Comparison of ENCODE assay signal across 1 cellular context in the genomic region with DNA sequence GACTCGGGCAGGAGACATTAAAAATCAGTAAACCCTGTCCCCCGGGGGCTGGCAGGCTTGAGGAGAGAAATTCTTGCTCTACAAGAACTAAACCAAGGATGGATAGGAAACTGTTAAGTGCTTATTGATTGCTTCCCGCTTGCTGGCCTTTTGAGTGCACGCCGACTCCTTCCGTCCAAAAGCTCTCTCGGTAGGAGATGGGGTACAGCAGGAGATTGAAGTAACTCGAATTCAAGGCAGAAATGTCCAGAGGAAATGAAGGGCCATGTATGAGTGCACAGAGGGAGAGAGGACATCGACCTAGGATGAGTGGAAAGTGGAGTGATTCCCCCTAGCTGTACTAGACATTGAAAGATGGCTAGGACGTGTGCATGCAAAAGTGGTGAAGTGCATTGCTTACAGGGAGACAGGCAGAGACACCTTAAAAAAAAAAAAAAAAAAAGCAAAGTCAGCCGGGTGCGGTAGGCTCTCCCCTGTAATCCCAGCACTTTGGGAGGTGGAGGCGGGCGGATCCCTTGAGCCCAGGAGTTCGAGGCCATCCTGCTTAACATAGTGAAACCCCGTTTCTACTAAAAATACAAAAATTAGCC.
TF ChIP-seq lines count a peak whose summit lies in the region.

No MANE protein-coding gene starts in this region.

TF ChIP-seq in GM23338, 12 proteins besides CTCF, POLR2A, EP300 and RAD21 (continued from another document):
- TF ChIP-seq, protein P1, sequence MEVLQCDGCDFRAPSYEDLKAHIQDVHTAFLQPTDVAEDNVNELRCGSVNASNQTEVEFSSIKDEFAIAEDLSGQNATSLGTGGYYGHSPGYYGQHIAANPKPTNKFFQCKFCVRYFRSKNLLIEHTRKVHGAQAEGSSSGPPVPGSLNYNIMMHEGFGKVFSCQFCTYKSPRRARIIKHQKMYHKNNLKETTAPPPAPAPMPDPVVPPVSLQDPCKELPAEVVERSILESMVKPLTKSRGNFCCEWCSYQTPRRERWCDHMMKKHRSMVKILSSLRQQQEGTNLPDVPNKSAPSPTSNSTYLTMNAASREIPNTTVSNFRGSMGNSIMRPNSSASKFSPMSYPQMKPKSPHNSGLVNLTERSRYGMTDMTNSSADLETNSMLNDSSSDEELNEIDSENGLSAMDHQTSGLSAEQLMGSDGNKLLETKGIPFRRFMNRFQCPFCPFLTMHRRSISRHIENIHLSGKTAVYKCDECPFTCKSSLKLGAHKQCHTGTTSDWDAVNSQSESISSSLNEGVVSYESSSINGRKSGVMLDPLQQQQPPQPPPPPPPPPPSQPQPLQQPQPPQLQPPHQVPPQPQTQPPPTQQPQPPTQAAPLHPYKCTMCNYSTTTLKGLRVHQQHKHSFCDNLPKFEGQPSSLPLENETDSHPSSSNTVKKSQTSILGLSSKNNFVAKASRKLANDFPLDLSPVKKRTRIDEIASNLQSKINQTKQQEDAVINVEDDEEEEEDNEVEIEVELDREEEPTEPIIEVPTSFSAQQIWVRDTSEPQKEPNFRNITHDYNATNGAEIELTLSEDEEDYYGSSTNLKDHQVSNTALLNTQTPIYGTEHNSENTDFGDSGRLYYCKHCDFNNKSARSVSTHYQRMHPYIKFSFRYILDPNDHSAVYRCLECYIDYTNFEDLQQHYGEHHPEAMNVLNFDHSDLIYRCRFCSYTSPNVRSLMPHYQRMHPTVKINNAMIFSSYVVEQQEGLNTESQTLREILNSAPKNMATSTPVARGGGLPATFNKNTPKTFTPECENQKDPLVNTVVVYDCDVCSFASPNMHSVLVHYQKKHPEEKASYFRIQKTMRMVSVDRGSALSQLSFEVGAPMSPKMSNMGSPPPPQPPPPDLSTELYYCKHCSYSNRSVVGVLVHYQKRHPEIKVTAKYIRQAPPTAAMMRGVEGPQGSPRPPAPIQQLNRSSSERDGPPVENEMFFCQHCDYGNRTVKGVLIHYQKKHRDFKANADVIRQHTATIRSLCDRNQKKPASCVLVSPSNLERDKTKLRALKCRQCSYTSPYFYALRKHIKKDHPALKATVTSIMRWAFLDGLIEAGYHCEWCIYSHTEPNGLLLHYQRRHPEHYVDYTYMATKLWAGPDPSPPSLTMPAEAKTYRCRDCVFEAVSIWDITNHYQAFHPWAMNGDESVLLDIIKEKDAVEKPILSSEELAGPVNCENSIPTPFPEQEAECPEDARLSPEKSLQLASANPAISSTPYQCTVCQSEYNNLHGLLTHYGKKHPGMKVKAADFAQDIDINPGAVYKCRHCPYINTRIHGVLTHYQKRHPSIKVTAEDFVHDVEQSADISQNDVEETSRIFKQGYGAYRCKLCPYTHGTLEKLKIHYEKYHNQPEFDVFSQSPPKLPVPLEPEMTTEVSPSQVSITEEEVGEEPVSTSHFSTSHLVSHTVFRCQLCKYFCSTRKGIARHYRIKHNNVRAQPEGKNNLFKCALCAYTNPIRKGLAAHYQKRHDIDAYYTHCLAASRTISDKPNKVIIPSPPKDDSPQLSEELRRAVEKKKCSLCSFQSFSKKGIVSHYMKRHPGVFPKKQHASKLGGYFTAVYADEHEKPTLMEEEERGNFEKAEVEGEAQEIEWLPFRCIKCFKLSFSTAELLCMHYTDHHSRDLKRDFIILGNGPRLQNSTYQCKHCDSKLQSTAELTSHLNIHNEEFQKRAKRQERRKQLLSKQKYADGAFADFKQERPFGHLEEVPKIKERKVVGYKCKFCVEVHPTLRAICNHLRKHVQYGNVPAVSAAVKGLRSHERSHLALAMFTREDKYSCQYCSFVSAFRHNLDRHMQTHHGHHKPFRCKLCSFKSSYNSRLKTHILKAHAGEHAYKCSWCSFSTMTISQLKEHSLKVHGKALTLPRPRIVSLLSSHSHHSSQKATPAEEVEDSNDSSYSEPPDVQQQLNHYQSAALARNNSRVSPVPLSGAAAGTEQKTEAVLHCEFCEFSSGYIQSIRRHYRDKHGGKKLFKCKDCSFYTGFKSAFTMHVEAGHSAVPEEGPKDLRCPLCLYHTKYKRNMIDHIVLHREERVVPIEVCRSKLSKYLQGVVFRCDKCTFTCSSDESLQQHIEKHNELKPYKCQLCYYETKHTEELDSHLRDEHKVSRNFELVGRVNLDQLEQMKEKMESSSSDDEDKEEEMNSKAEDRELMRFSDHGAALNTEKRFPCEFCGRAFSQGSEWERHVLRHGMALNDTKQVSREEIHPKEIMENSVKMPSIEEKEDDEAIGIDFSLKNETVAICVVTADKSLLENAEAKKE (CRISPR knock-in tag; IDR thresholded peaks at IDR 0.05), result no peak
- TF ChIP-seq CREB1 (CRISPR knock-in tag; IDR thresholded peaks at IDR 0.05; ENCODE audit: low read depth) (no peak), EZH2phosphoT487 (IDR thresholded peaks at IDR 0.05; ENCODE audit: unreplicated experiment) (no peak), ZNF114 (CRISPR knock-in tag; IDR thresholded peaks at IDR 0.05) (no peak), POLR2AphosphoS5 (IDR thresholded peaks at IDR 0.05; ENCODE audit: low read depth) (no peak), JUNB (IDR thresholded peaks at IDR 0.05; ENCODE audit: unreplicated experiment) (no peak)
- TF ChIP-seq, protein P2, sequence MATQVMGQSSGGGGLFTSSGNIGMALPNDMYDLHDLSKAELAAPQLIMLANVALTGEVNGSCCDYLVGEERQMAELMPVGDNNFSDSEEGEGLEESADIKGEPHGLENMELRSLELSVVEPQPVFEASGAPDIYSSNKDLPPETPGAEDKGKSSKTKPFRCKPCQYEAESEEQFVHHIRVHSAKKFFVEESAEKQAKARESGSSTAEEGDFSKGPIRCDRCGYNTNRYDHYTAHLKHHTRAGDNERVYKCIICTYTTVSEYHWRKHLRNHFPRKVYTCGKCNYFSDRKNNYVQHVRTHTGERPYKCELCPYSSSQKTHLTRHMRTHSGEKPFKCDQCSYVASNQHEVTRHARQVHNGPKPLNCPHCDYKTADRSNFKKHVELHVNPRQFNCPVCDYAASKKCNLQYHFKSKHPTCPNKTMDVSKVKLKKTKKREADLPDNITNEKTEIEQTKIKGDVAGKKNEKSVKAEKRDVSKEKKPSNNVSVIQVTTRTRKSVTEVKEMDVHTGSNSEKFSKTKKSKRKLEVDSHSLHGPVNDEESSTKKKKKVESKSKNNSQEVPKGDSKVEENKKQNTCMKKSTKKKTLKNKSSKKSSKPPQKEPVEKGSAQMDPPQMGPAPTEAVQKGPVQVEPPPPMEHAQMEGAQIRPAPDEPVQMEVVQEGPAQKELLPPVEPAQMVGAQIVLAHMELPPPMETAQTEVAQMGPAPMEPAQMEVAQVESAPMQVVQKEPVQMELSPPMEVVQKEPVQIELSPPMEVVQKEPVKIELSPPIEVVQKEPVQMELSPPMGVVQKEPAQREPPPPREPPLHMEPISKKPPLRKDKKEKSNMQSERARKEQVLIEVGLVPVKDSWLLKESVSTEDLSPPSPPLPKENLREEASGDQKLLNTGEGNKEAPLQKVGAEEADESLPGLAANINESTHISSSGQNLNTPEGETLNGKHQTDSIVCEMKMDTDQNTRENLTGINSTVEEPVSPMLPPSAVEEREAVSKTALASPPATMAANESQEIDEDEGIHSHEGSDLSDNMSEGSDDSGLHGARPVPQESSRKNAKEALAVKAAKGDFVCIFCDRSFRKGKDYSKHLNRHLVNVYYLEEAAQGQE (IDR thresholded peaks at IDR 0.05; ENCODE audit: unreplicated experiment), result no peak
- TF ChIP-seq, protein P3, sequence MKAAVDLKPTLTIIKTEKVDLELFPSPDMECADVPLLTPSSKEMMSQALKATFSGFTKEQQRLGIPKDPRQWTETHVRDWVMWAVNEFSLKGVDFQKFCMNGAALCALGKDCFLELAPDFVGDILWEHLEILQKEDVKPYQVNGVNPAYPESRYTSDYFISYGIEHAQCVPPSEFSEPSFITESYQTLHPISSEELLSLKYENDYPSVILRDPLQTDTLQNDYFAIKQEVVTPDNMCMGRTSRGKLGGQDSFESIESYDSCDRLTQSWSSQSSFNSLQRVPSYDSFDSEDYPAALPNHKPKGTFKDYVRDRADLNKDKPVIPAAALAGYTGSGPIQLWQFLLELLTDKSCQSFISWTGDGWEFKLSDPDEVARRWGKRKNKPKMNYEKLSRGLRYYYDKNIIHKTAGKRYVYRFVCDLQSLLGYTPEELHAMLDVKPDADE (IDR thresholded peaks at IDR 0.05), result no peak
